In the genomic region with DNA sequence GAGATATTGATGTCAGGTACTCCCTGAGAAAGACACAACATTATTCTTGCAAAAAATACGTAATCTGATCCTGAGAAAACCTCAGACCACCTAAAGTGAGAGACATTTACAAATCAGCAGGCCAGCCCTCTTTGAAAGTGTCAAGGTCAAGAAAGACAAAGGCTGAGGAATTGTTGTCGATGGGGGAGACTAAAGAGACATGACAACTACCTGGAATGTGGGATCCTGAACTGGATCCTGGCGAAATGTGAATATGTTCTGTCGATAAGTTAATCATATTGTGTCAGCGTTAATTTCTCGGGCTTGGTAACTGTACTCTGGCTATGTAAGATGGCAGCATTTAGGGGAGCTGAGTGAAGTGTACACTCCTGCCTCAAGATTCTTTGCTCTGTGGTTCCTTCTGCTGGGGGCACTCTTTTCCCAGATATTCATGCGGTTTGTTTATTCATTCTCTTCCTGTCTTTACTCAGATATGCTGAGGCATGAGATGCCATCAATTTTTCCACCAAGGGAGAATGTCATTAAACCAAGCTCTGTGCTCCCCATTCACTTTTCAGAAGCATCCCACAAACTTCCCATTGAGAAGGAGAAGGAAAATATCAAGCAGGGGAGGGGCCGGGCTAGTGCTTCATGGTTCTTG, we compare ENCODE assay signal across 25 cellular contexts.
"Had no signal": no experiment of that assay in that cellular context is flagged by ENCODE, and none has a peak within 500 bp of the region (broad histone marks: within the 10 kb centered on the region; RNA-seq: fewer than 3 reads in every experiment).

No MANE protein-coding gene starts in this region.

- H3K27ac ChIP-seq: esophagus muscularis mucosa, heart right ventricle, parathyroid adenoma, sigmoid colon, spleen, upper lobe of right lung had no signal

- H3K9ac ChIP-seq: parathyroid adenoma had no signal

- H3K27me3 ChIP-seq: esophagus muscularis mucosa, heart right ventricle, sigmoid colon, spleen, upper lobe of right lung had no signal

- H3K4me1 Mint-ChIP-seq: activated CD4-positive, alpha-beta T cell treated with anti-CD3 and anti-CD28 coated beads, Interleukin-2, amount 10 ng/mL, durations not matched to agents 7 days and 5 days; activated naive CD4-positive, alpha-beta T cell treated with anti-CD3 and anti-CD28 coated beads, Interleukin-2, amount 50 U/mL, for 24 hours; immature natural killer cell; stimulated activated memory B cell treated with anti-CD40 and anti-IgM and Interleukin-4, amounts not matched to agents 10 μg/mL and 1 μg/mL and 100 μg/mL, for 72 hours had no signal

- H3K9me3 ChIP-seq: esophagus muscularis mucosa, heart right ventricle, mucosa of descending colon, sigmoid colon, spleen, upper lobe of right lung had no signal

- H3K36me3 Mint-ChIP-seq: activated naive CD4-positive, alpha-beta T cell treated with anti-CD3 and anti-CD28 coated beads, Interleukin-2, amount 50 U/mL, for 24 hours; immature natural killer cell; naive B cell; stimulated activated memory B cell treated with anti-CD40 and anti-IgM and Interleukin-4, amounts not matched to agents 10 μg/mL and 1 μg/mL and 100 μg/mL, for 72 hours had no signal

- H3K27me3 Mint-ChIP-seq: activated CD4-positive, alpha-beta T cell treated with anti-CD3 and anti-CD28 coated beads, Interleukin-2, amount 10 ng/mL, durations not matched to agents 7 days and 5 days; activated naive CD4-positive, alpha-beta T cell treated with anti-CD3 and anti-CD28 coated beads, Interleukin-2, amount 50 U/mL, for 24 hours; dendritic cell treated with granulocyte-macrophage colony-stimulating factor and Interleukin-4, amounts not matched to agents 40 ng/mL and 50 ng/mL, for 4 days had no signal

- ATAC-seq: activated CD4-positive, CD25-positive, alpha-beta regulatory T cell treated with anti-CD3 and anti-CD28 coated beads, Interleukin-2, amount 50 U/mL, for 24 hours; heart right ventricle; left ventricle myocardium superior; mucosa of descending colon; stimulated activated memory B cell treated with anti-CD40 and anti-IgM and Interleukin-4, amounts not matched to agents 10 μg/mL and 1 μg/mL and 100 μg/mL, for 72 hours; upper lobe of right lung had no signal

- H2AFZ ChIP-seq: parathyroid adenoma had no signal

- FAIRE-seq: bronchial epithelial cell, endothelial cell of umbilical vein had no signal

- H3K79me2 ChIP-seq: parathyroid adenoma had no signal

- H3K36me3 ChIP-seq: esophagus muscularis mucosa, heart right ventricle, sigmoid colon, spleen, upper lobe of right lung had no signal

- H3K9me3 Mint-ChIP-seq: activated CD4-positive, alpha-beta T cell treated with anti-CD3 and anti-CD28 coated beads, Interleukin-2, amount 10 ng/mL, durations not matched to agents 7 days and 5 days; activated naive CD4-positive, alpha-beta T cell treated with anti-CD3 and anti-CD28 coated beads, Interleukin-2, amount 50 U/mL, for 24 hours; dendritic cell treated with granulocyte-macrophage colony-stimulating factor and Interleukin-4, amounts not matched to agents 40 ng/mL and 50 ng/mL, for 4 days; immature natural killer cell; stimulated activated memory B cell treated with anti-CD40 and anti-IgM and Interleukin-4, amounts not matched to agents 10 μg/mL and 1 μg/mL and 100 μg/mL, for 72 hours had no signal

- DNase-seq: activated CD4-positive, alpha-beta T cell treated with anti-CD3 and anti-CD28 coated beads, Interleukin-2, amount 10 ng/mL, durations not matched to agents 7 days and 5 days; activated CD8-positive, alpha-beta memory T cell treated with anti-CD3 and anti-CD28 coated beads for 24 hours; activated CD8-positive, alpha-beta memory T cell treated with anti-CD3 and anti-CD28 coated beads, Interleukin-2, amount 50 U/mL, for 48 hours; activated effector memory CD4-positive, alpha-beta T cell treated with anti-CD3 and anti-CD28 coated beads, Interleukin-2, amount 50 U/mL, for 16 hours; activated T-cell treated with anti-CD3 and anti-CD28 coated beads, Interleukin-2, amount 50 U/mL, for 48 hours; effector CD8-positive, alpha-beta T cell; heart right ventricle; immature natural killer cell; kidney glomerular epithelial cell; left ventricle myocardium superior; mucosa of descending colon; naive B cell; sigmoid colon; spleen; stimulated activated CD4-positive, alpha-beta T cell treated with anti-CD3 and anti-CD28 coated beads, Interleukin-4, amount 100 ng/mL, for 4 hours; T1000; upper lobe of right lung had no signal

- H3K27ac Mint-ChIP-seq: activated CD4-positive, alpha-beta T cell treated with anti-CD3 and anti-CD28 coated beads, Interleukin-2, amount 10 ng/mL, durations not matched to agents 7 days and 5 days; activated naive CD4-positive, alpha-beta T cell treated with anti-CD3 and anti-CD28 coated beads, Interleukin-2, amount 50 U/mL, for 24 hours; dendritic cell treated with granulocyte-macrophage colony-stimulating factor and Interleukin-4, amounts not matched to agents 40 ng/mL and 50 ng/mL, for 4 days; immature natural killer cell; stimulated activated memory B cell treated with anti-CD40 and anti-IgM and Interleukin-4, amounts not matched to agents 10 μg/mL and 1 μg/mL and 100 μg/mL, for 72 hours had no signal

- H3K4me3 ChIP-seq: esophagus muscularis mucosa, heart right ventricle, mucosa of descending colon, sigmoid colon, spleen, upper lobe of right lung had no signal

- H3K4me3 Mint-ChIP-seq: activated CD4-positive, alpha-beta T cell treated with anti-CD3 and anti-CD28 coated beads, Interleukin-2, amount 10 ng/mL, durations not matched to agents 7 days and 5 days; activated naive CD4-positive, alpha-beta T cell treated with anti-CD3 and anti-CD28 coated beads, Interleukin-2, amount 50 U/mL, for 24 hours; dendritic cell treated with granulocyte-macrophage colony-stimulating factor and Interleukin-4, amounts not matched to agents 40 ng/mL and 50 ng/mL, for 4 days; immature natural killer cell; naive B cell; stimulated activated memory B cell treated with anti-CD40 and anti-IgM and Interleukin-4, amounts not matched to agents 10 μg/mL and 1 μg/mL and 100 μg/mL, for 72 hours had no signal

- H3K4me1 ChIP-seq: parathyroid adenoma, spleen, upper lobe of right lung had no signal
